ENCODE assay signal across 10 cellular contexts in genomic region chr18:22332590-22332989, GRCh38.
DNase-seq lines count a peak whose midpoint lies in the region; TF ChIP-seq lines count a peak whose summit lies in the region.
"Had no signal": no experiment of that assay in that cellular context is flagged by ENCODE, and none has a peak within 500 bp of the region (broad histone marks: within the 10 kb centered on the region; RNA-seq: fewer than 3 reads in every experiment).

No MANE protein-coding gene starts in this region.

- no peak overlapping the region for H2BK5ac ChIP-seq in mesendoderm (ENCODE audit: low read length)

- no peak overlapping the region for H3K9ac ChIP-seq in mesendoderm (ENCODE audit: low read length)

- no peak overlapping the region for H3K56ac ChIP-seq in mesendoderm (ENCODE audit: low read length)

- no peaks in the 10 kb centered on the region for H3K36me3 ChIP-seq in mesendoderm (ENCODE audit: control insufficient read depth, insufficient read depth, low read length)
- H3K36me3 ChIP-seq: vagina had no signal

- H2BK15ac ChIP-seq in mesendoderm (replicated peaks; ENCODE audit: low read depth) = no peak overlapping the region

- no peak overlapping the region for H3K4ac ChIP-seq in mesendoderm (ENCODE audit: low read depth, low read length)

- no peak for TF ChIP-seq EP300 in Ishikawa (IDR thresholded peaks at IDR 0.05; ENCODE audit: borderline replicate concordance)

- H3K4me3 ChIP-seq in mesendoderm (ENCODE audit: low read length) = no peak overlapping the region
- H3K4me3 ChIP-seq in coronary artery = no peak overlapping the region
- H3K4me3 ChIP-seq: vagina had no signal

- H3K18ac ChIP-seq in mesendoderm (ENCODE audit: low read length) = no peak overlapping the region

- TF ChIP-seq CTCF in GM12874 (IDR thresholded peaks at IDR 0.05; ENCODE audit: insufficient read depth, low read depth, low read length) (peak; percentile 22; the same call in 1 of the 2 replicates), GM20000 (IDR thresholded peaks at IDR 0.05; ENCODE audit: extremely low read depth, missing control alignments) (no peak), coronary artery (IDR thresholded peaks at IDR 0.05) (no peak)

- peak; percentile 20; the same call in 1 of the 2 replicates for TF ChIP-seq RAD21 in Ishikawa (IDR thresholded peaks at IDR 0.05; ENCODE audit: low read depth)

- peak; percentile 7 for DNase-seq in SW480 (ENCODE audit: low spot score)
- peak; percentile 91 for DNase-seq in mesendoderm
- no peak for DNase-seq in activated gamma-delta T cell treated with Interleukin-2 at 50 U/mL for 16 hours
- no peak for DNase-seq in GM20000 (ENCODE audit: low spot score)
- no peak for DNase-seq in coronary artery (ENCODE audit: low spot score)
- no peak for DNase-seq in activated CD8-positive, alpha-beta memory T cell treated with anti-CD3 and anti-CD28 coated beads, Interleukin-2, amount 50 U/mL, for 48 hours
- DNase-seq: small intestine had no signal

- no peak overlapping the region for H3K4me2 ChIP-seq in mesendoderm (ENCODE audit: low read length)

- H2BK120ac ChIP-seq in mesendoderm (ENCODE audit: low read depth, low read length) = no peak overlapping the region

- no peak overlapping the region for H2AK5ac ChIP-seq in mesendoderm (ENCODE audit: low read length)

- H4K8ac ChIP-seq in mesendoderm (ENCODE audit: low read depth, low read length) = no peak overlapping the region

- no peak overlapping the region for H4K5ac ChIP-seq in mesendoderm (ENCODE audit: low read length)

- H3K79me1 ChIP-seq in mesendoderm (ENCODE audit: low read length) = no peaks in the 10 kb centered on the region

- no CpG with 5 or more reads among the region's 5 CpGs for whole genome bisulfite sequencing in mesendoderm (ENCODE audit: extremely low coverage, insufficient coverage, low lambda C conversion rate)

- H3K79me2 ChIP-seq in mesendoderm (ENCODE audit: control insufficient read depth, insufficient read depth, low read length) = no peaks in the 10 kb centered on the region

- H3K4me1 ChIP-seq in mesendoderm (ENCODE audit: control insufficient read depth, low read depth, low read length) = no peaks in the 10 kb centered on the region

- no peaks in the 10 kb centered on the region for H3K27me3 ChIP-seq in mesendoderm (ENCODE audit: insufficient read depth, low read length, poor library complexity)
- H3K27me3 ChIP-seq: vagina had no signal

- H3K23ac ChIP-seq in mesendoderm (ENCODE audit: low read length) = no peak overlapping the region

- no peak overlapping the region for H3K27ac ChIP-seq in mesendoderm (ENCODE audit: low read depth, low read length)
- H3K27ac ChIP-seq in coronary artery = no peak overlapping the region
- H3K27ac ChIP-seq: vagina had no signal

TF ChIP-seq in Ishikawa, 13 proteins besides CTCF, POLR2A, EP300 and RAD21:
- TF ChIP-seq ZBTB7A (IDR thresholded peaks at IDR 0.05; ENCODE audit: low read depth) = no peak

Comparison
In these comparisons a context has a peak if more than half of its experiments do, and no peak if none do; other contexts are left out.
1. DNase-seq: peak in SW480 (single experiment) and mesendoderm (single experiment); none in activated gamma-delta T cell treated with Interleukin-2 at 50 U/mL for 16 hours (single experiment), GM20000 (single experiment), coronary artery (single experiment) and activated CD8-positive, alpha-beta memory T cell treated with anti-CD3 and anti-CD28 coated beads, Interleukin-2, amount 50 U/mL, for 48 hours (single experiment).